In genomic region chr10:21069929-21070363, GRCh38 we compare ENCODE assay signal across 20 cellular contexts.
DNase-seq lines count a peak whose midpoint lies in the region; ATAC-seq and TF ChIP-seq lines count a peak whose summit lies in the region.
"Had no signal": no experiment of that assay in that cellular context is flagged by ENCODE, and none has a peak within 500 bp of the region (broad histone marks: within the 10 kb centered on the region; RNA-seq: fewer than 3 reads in every experiment).

No MANE protein-coding gene starts in this region.

- H3K36me3 ChIP-seq in neuronal stem cell (replicated peaks in 1 of 2; ENCODE audit: control insufficient read depth in 2 of 2, insufficient read depth in 2 of 2, low read length in 2 of 2) (no peaks in the 10 kb centered on the region), brain microvascular endothelial cell (replicated peaks) (no peaks in the 10 kb centered on the region)
- H3K36me3 ChIP-seq: BLaER1 treated with 17β-estradiol and CSF1 and Interleukin-3, amounts not matched to agents 10 nM and 100 nM; neutrophil; right lobe of liver had no signal

- H3K18ac ChIP-seq in neuronal stem cell (ENCODE audit: low read length): no peak overlapping the region

- H3K4me3 ChIP-seq in neuronal stem cell (ENCODE audit: low read length in 2 of 2) (no peak overlapping the region), brain microvascular endothelial cell (ENCODE audit: low read depth, low read length) (no peak overlapping the region)
- H3K4me3 ChIP-seq: BLaER1 treated with 17β-estradiol and CSF1 and Interleukin-3, amounts not matched to agents 10 nM and 100 nM; right lobe of liver; testis had no signal

- peak; percentile 1 for DNase-seq in DMS 273 (lab: John Stamatoyannopoulos, UW; ENCODE audit: unreplicated experiment)
- DNase-seq in DMS 273 treated with DMSO at 0.1 percent for 48 hours (lab: John Stamatoyannopoulos, UW): no peak
- DNase-seq in NCI-H345 treated with DMSO at 0.1 percent for 48 hours (lab: John Stamatoyannopoulos, UW; ENCODE audit: unreplicated experiment): peak; percentile 82
- DNase-seq in neuronal stem cell (ENCODE audit: low spot score): no peak
- no peak for DNase-seq in brain microvascular endothelial cell
- no peak for DNase-seq in NK-92 treated with Interleukin-12 subunit alpha and Interleukin-12 subunit beta, amount 100 ng/mL, for 24 hours (lab: John Stamatoyannopoulos, UW)
- DNase-seq: activated CD4-positive, alpha-beta memory T cell treated with anti-CD3 and anti-CD28 coated beads for 36 hours; activated naive CD8-positive, alpha-beta T cell treated with anti-CD3 and anti-CD28 coated beads, Interleukin-2, amount 50 U/mL, for 24 hours; activated T-cell treated with anti-CD3 and anti-CD28 coated beads, Interleukin-2, amount 50 U/mL, for 72 hours; DMS79; immature natural killer cell; NCI-H1694; right lobe of liver; SIG-M5; testis had no signal

- H3K27me3 ChIP-seq in neuronal stem cell (ENCODE audit: control insufficient read depth in 3 of 3, insufficient read depth in 3 of 3, low read depth in 1 of 3, low read length in 3 of 3): no peaks in the 10 kb centered on the region
- peaks cover 5% of the 10 kb centered on the region for H3K27me3 ChIP-seq in brain microvascular endothelial cell (replicated peaks)
- H3K27me3 ChIP-seq: BLaER1 treated with 17β-estradiol and CSF1 and Interleukin-3, amounts not matched to agents 10 nM and 100 nM; right lobe of liver; testis had no signal

- no peaks in the 10 kb centered on the region for H3K79me1 ChIP-seq in neuronal stem cell (ENCODE audit: low read depth, low read length)

- in situ Hi-C loops in brain microvascular endothelial cell (cut with HindIII; ENCODE audit: low pct_ligation_motif_present, low sequenced_read_pairs): no loop called here

- peaks cover 20% of the 10 kb centered on the region for H3K4me1 Mint-ChIP-seq in brain
- H3K4me1 Mint-ChIP-seq: activated naive CD8-positive, alpha-beta T cell treated with anti-CD3 and anti-CD28 coated beads, Interleukin-2, amount 50 U/mL, for 24 hours; immature natural killer cell had no signal

- H3K4ac ChIP-seq in neuronal stem cell (ENCODE audit: low read length): no peak overlapping the region

- no peak overlapping the region for H2BK12ac ChIP-seq in neuronal stem cell (ENCODE audit: low read length)

- H3K23ac ChIP-seq in neuronal stem cell (ENCODE audit: low read depth, low read length, poor library complexity): no peak overlapping the region

- peak overlapping the region in 3 of 5 experiments; percentile 1 to 28 (median 6) for H3K27ac Mint-ChIP-seq in brain
- H3K27ac Mint-ChIP-seq: activated CD4-positive, alpha-beta memory T cell treated with anti-CD3 and anti-CD28 coated beads for 36 hours; activated naive CD8-positive, alpha-beta T cell treated with anti-CD3 and anti-CD28 coated beads, Interleukin-2, amount 50 U/mL, for 24 hours; activated T-cell treated with anti-CD3 and anti-CD28 coated beads, Interleukin-2, amount 50 U/mL, for 72 hours; immature natural killer cell had no signal

- no peak overlapping the region for H2BK5ac ChIP-seq in neuronal stem cell (ENCODE audit: low read length)

- no peak overlapping the region for H2BK120ac ChIP-seq in neuronal stem cell (ENCODE audit: low read depth, low read length)

- H4K8ac ChIP-seq in neuronal stem cell (ENCODE audit: low read depth, low read length): no peak overlapping the region

- WGBS in neuronal stem cell (ENCODE audit: extremely low coverage in 2 of 2, insufficient read length in 2 of 2, insufficient replicate concordance in 1 of 2), 2 donors: no CpG with 5 or more reads among the region's 7 CpGs

- no peak overlapping the region for H2AK5ac ChIP-seq in neuronal stem cell (ENCODE audit: low read depth, low read length)

- peak overlapping the region; percentile 67 for H2AFZ ChIP-seq in neuronal stem cell (ENCODE audit: low read length)

- H2BK15ac ChIP-seq in neuronal stem cell (ENCODE audit: low read length): no peak overlapping the region

- H3K9me3 ChIP-seq in neuronal stem cell (replicated peaks in 1 of 2; ENCODE audit: control insufficient read depth in 2 of 2, insufficient read depth in 1 of 2, low read depth in 1 of 2, low read length in 2 of 2): no peaks in the 10 kb centered on the region
- H3K9me3 ChIP-seq: BLaER1 treated with 17β-estradiol and CSF1 and Interleukin-3, amounts not matched to agents 10 nM and 100 nM; neutrophil; right lobe of liver; testis had no signal

- ATAC-seq in GM21447 (IDR thresholded peaks at IDR 0.05; ENCODE audit: unreplicated experiment): no peak
- ATAC-seq: activated naive CD8-positive, alpha-beta T cell treated with anti-CD3 and anti-CD28 coated beads, Interleukin-2, amount 50 U/mL, for 24 hours; activated T-cell treated with anti-CD3 and anti-CD28 coated beads, Interleukin-2, amount 50 U/mL, for 72 hours; right lobe of liver had no signal

- H4K91ac ChIP-seq in neuronal stem cell (ENCODE audit: low read depth, low read length, poor library complexity): no peak overlapping the region

- peaks cover 5 to 6% of the 10 kb centered on the region in 2 donors for H3K4me1 ChIP-seq in neuronal stem cell (ENCODE audit: control insufficient read depth in 2 of 2, insufficient read depth in 1 of 2, low read depth in 1 of 2, low read length in 2 of 2)
- H3K4me1 ChIP-seq: BLaER1 treated with 17β-estradiol and CSF1 and Interleukin-3, amounts not matched to agents 10 nM and 100 nM; right lobe of liver; testis had no signal

- no peaks in the 10 kb centered on the region for H3K9me3 Mint-ChIP-seq in brain
- H3K9me3 Mint-ChIP-seq: activated CD4-positive, alpha-beta memory T cell treated with anti-CD3 and anti-CD28 coated beads for 36 hours; activated naive CD8-positive, alpha-beta T cell treated with anti-CD3 and anti-CD28 coated beads, Interleukin-2, amount 50 U/mL, for 24 hours; activated T-cell treated with anti-CD3 and anti-CD28 coated beads, Interleukin-2, amount 50 U/mL, for 72 hours had no signal

- no peaks in the 10 kb centered on the region for H3K36me3 Mint-ChIP-seq in brain
- H3K36me3 Mint-ChIP-seq: activated CD4-positive, alpha-beta memory T cell treated with anti-CD3 and anti-CD28 coated beads for 36 hours; immature natural killer cell had no signal

- no peak overlapping the region for H3K9ac ChIP-seq in neuronal stem cell (ENCODE audit: low read depth, low read length, poor library complexity)
- H3K9ac ChIP-seq: BLaER1 treated with 17β-estradiol and CSF1 and Interleukin-3, amounts not matched to agents 10 nM and 100 nM had no signal

- no peak overlapping the region for H3K14ac ChIP-seq in neuronal stem cell (ENCODE audit: low read length)

- no peak overlapping the region for H3K4me2 ChIP-seq in neuronal stem cell (ENCODE audit: insufficient read depth, low read length, poor library complexity, severe bottlenecking)
- H3K4me2 ChIP-seq: BLaER1 treated with 17β-estradiol and CSF1 and Interleukin-3, amounts not matched to agents 10 nM and 100 nM had no signal

- TF ChIP-seq CTCF in brain (conservative IDR thresholded peaks at IDR 0.05): no peak
- TF ChIP-seq CTCF in brain microvascular endothelial cell (IDR thresholded peaks at IDR 0.05; ENCODE audit: low read depth, low read length, missing control alignments): no peak

- peak overlapping the region in 3 of 5 experiments; percentile 8 to 36 (median 22) for H3K4me3 Mint-ChIP-seq in brain
- H3K4me3 Mint-ChIP-seq: activated CD4-positive, alpha-beta memory T cell treated with anti-CD3 and anti-CD28 coated beads for 36 hours; activated naive CD8-positive, alpha-beta T cell treated with anti-CD3 and anti-CD28 coated beads, Interleukin-2, amount 50 U/mL, for 24 hours; activated T-cell treated with anti-CD3 and anti-CD28 coated beads, Interleukin-2, amount 50 U/mL, for 72 hours; immature natural killer cell had no signal

- peaks cover 7% of the 10 kb centered on the region for H3K27me3 Mint-ChIP-seq in brain
- H3K27me3 Mint-ChIP-seq: activated CD4-positive, alpha-beta memory T cell treated with anti-CD3 and anti-CD28 coated beads for 36 hours; activated naive CD8-positive, alpha-beta T cell treated with anti-CD3 and anti-CD28 coated beads, Interleukin-2, amount 50 U/mL, for 24 hours had no signal

- H3K27ac ChIP-seq in neuronal stem cell (replicated peaks; ENCODE audit: low read length): no peak overlapping the region
- H3K27ac ChIP-seq in brain microvascular endothelial cell: no peak overlapping the region
- H3K27ac ChIP-seq: 22Rv1; BLaER1 treated with 17β-estradiol and CSF1 and Interleukin-3, amounts not matched to agents 10 nM and 100 nM; neutrophil; right lobe of liver; testis had no signal

Comparison
In these comparisons a context has a peak if more than half of its experiments do, and no peak if none do; other contexts are left out.
1. DNase-seq: peak in DMS 273 (single experiment) and NCI-H345 treated with DMSO at 0.1 percent for 48 hours (single experiment); none in DMS 273 treated with DMSO at 0.1 percent for 48 hours (single experiment), neuronal stem cell (single experiment), brain microvascular endothelial cell (single experiment) and NK-92 treated with Interleukin-12 subunit alpha and Interleukin-12 subunit beta, amount 100 ng/mL, for 24 hours (single experiment).